In genomic region chr2:231604685-231605606, GRCh38 we compare ENCODE assay signal across 8 cellular contexts. TPM values are rescaled to one million over a fixed set of nuclear protein-coding genes. Genes with fewer than 3 reads are reported as not detected.
DNase-seq lines count a peak whose midpoint lies in the region; ATAC-seq and TF ChIP-seq lines count a peak whose summit lies in the region.

No MANE protein-coding gene starts in this region.

- H3K36me3 Mint-ChIP-seq in stimulated activated naive CD8-positive, alpha-beta T cell treated with anti-CD3 and anti-CD28 coated beads, Interleukin-15, Interleukin-2, amounts not matched to agents 100 ng/mL and 50 ng/mL, for 24 hours (ENCODE audit: low read depth): no peaks in the 10 kb centered on the region

- H3K9me3 Mint-ChIP-seq in stimulated activated naive CD8-positive, alpha-beta T cell treated with anti-CD3 and anti-CD28 coated beads, Interleukin-15, Interleukin-2, amounts not matched to agents 100 ng/mL and 50 ng/mL, for 24 hours: no peaks in the 10 kb centered on the region

- H3K79me2 ChIP-seq in DND-41 (ENCODE audit: insufficient read depth, low read length) (no peaks in the 10 kb centered on the region), GM23248 (ENCODE audit: insufficient read depth) (no peaks in the 10 kb centered on the region), neural cell (replicated peaks; ENCODE audit: insufficient read depth, low read length) (peaks cover 4% of the 10 kb centered on the region)

- H3K27me3 ChIP-seq in DND-41 (ENCODE audit: insufficient read depth, low read length, poor library complexity) (peaks cover 16% of the 10 kb centered on the region), GM23248 (replicated peaks; ENCODE audit: insufficient read depth) (no peaks in the 10 kb centered on the region), neural cell (ENCODE audit: insufficient read depth, low read depth, low read length) (no peaks in the 10 kb centered on the region)

- in situ Hi-C loops in GM23248 (cut with MboI): no loop called here

- H3K9ac ChIP-seq in DND-41 (ENCODE audit: low read depth, low read length) (no peak overlapping the region; the same call in 1 of the 2 replicates), GM23248 (peak overlapping the region; percentile 94), neural cell (ENCODE audit: low read length) (peak overlapping the region; percentile 93)

- no peaks in the 10 kb centered on the region for H4K20me1 ChIP-seq in DND-41 (ENCODE audit: insufficient read depth, low read length)
- no peaks in the 10 kb centered on the region for H4K20me1 ChIP-seq in GM23248 (ENCODE audit: insufficient read depth)
- H4K20me1 ChIP-seq in neural cell (ENCODE audit: insufficient read depth): no peaks in the 10 kb centered on the region

- DNase-seq in DND-41 (peak; percentile 70), GM23248 (peak; percentile 100), LNCaP clone FGC (ENCODE audit: low read depth) (peak; percentile 82), fibroblast of the conjunctiva (ENCODE audit: low read depth) (peak; percentile 99)
- DNase-seq in activated effector memory CD4-positive, alpha-beta T cell treated with anti-CD3 and anti-CD28 coated beads, Interleukin-2, amount 50 U/mL, for 16 hours: peak; percentile 98

- peaks cover 9% of the 10 kb centered on the region for H3K4me1 Mint-ChIP-seq in stimulated activated naive CD8-positive, alpha-beta T cell treated with anti-CD3 and anti-CD28 coated beads, Interleukin-15, Interleukin-2, amounts not matched to agents 100 ng/mL and 50 ng/mL, for 24 hours (ENCODE audit: low read depth)

- WGBS in GM23248 (ENCODE audit: low coverage in 1 of 2, low lambda C conversion rate in 2 of 2, missing lambda C conversion rate in 2 of 2), 2 experiments: 24 to 25% methylated on average over 33 to 34 of the region's 54 CpGs

- peaks cover 13% of the 10 kb centered on the region for H3K4me1 ChIP-seq in DND-41 (ENCODE audit: insufficient read depth, low read length)
- peaks cover 10% of the 10 kb centered on the region for H3K4me1 ChIP-seq in GM23248 (ENCODE audit: insufficient read depth)

- TF ChIP-seq POLR2A in Raji (IDR thresholded peaks at IDR 0.05; ENCODE audit: insufficient read depth, low read depth, low read length): peak; percentile 45; the same call in 1 of the 2 replicates

- H3F3A ChIP-seq in GM23248 (ENCODE audit: insufficient read depth) (no peaks in the 10 kb centered on the region), neural cell (ENCODE audit: insufficient read depth, low read length, poor library complexity, severe bottlenecking) (no peaks in the 10 kb centered on the region)

- no peaks in the 10 kb centered on the region for H3K36me3 ChIP-seq in DND-41 (ENCODE audit: insufficient read depth, low read length)
- no peaks in the 10 kb centered on the region for H3K36me3 ChIP-seq in GM23248 (ENCODE audit: low read depth)
- H3K36me3 ChIP-seq in neural cell (ENCODE audit: insufficient read depth, low read length): no peaks in the 10 kb centered on the region

- TF ChIP-seq CTCF in DND-41 (IDR thresholded peaks at IDR 0.05; ENCODE audit: borderline replicate concordance, extremely low read depth, low read length, poor library complexity, severe bottlenecking) (no peak), LNCaP clone FGC (IDR thresholded peaks at IDR 0.05; ENCODE audit: control insufficient read depth, extremely low read depth, insufficient read depth) (no peak), neural cell (IDR thresholded peaks at IDR 0.05; ENCODE audit: poor library complexity, severe bottlenecking) (no peak)

- TF ChIP-seq EP300 in neural cell (conservative IDR thresholded peaks at IDR 0.05; ENCODE audit: poor library complexity, severe bottlenecking): peak; percentile 87

- no peaks in the 10 kb centered on the region for H3K9me3 ChIP-seq in DND-41 (ENCODE audit: insufficient read depth, low read length, severe bottlenecking)
- H3K9me3 ChIP-seq in GM23248 (ENCODE audit: low read depth): no peaks in the 10 kb centered on the region
- no peaks in the 10 kb centered on the region for H3K9me3 ChIP-seq in neural cell (ENCODE audit: low read length)

- peak; percentile 52 for ATAC-seq in DND-41 (ENCODE audit: insufficient read depth, low read depth)

- H3K27ac ChIP-seq in DND-41 (ENCODE audit: low read length): no peak overlapping the region
- peak overlapping the region; percentile 76 for H3K27ac ChIP-seq in GM23248
- peak overlapping the region; percentile 97 for H3K27ac ChIP-seq in neural cell (ENCODE audit: low read length)

- H3K9me2 ChIP-seq in GM23248 (ENCODE audit: insufficient read depth) (no peaks in the 10 kb centered on the region), neural cell (ENCODE audit: insufficient read depth, low read length) (no peaks in the 10 kb centered on the region)

- no peaks in the 10 kb centered on the region for H3K27me3 Mint-ChIP-seq in stimulated activated naive CD8-positive, alpha-beta T cell treated with anti-CD3 and anti-CD28 coated beads, Interleukin-15, Interleukin-2, amounts not matched to agents 100 ng/mL and 50 ng/mL, for 24 hours

- H3K27ac Mint-ChIP-seq in stimulated activated naive CD8-positive, alpha-beta T cell treated with anti-CD3 and anti-CD28 coated beads, Interleukin-15, Interleukin-2, amounts not matched to agents 100 ng/mL and 50 ng/mL, for 24 hours: peak overlapping the region; percentile 57

- H2AFZ ChIP-seq in DND-41 (ENCODE audit: low read depth, low read length) (no peak overlapping the region), GM23248 (peak overlapping the region; percentile 54), neural cell (ENCODE audit: low read depth, low read length) (peak overlapping the region; percentile 56)

- TF ChIP-seq RAD21 in neural cell (conservative IDR thresholded peaks at IDR 0.05): no peak

- H3K4me2 ChIP-seq in DND-41 (ENCODE audit: insufficient read depth, low read length) (peak overlapping the region; percentile 57), GM23248 (ENCODE audit: unreplicated experiment) (peak overlapping the region; percentile 92), neural cell (ENCODE audit: low read length) (peak overlapping the region; percentile 91)

- peak overlapping the region; percentile 62 for H3K4me3 Mint-ChIP-seq in stimulated activated naive CD8-positive, alpha-beta T cell treated with anti-CD3 and anti-CD28 coated beads, Interleukin-15, Interleukin-2, amounts not matched to agents 100 ng/mL and 50 ng/mL, for 24 hours

- H3K4me3 ChIP-seq in DND-41 (ENCODE audit: low read depth in 1 of 2, low read length in 2 of 2) (peak overlapping the region in 1 of 2 experiments; percentile 22; a peak in 1 of 4 replicates), GM23248 (peak overlapping the region; percentile 66), LNCaP clone FGC (ENCODE audit: low read depth, low read length) (peak overlapping the region; percentile 48), neural cell (ENCODE audit: low read length) (peak overlapping the region; percentile 68)

TF ChIP-seq in neural cell, 6 proteins besides CTCF, POLR2A, EP300 and RAD21:
- TF ChIP-seq SMC3 (conservative IDR thresholded peaks at IDR 0.05; ENCODE audit: poor library complexity) (no peak), POLR2AphosphoS5 (IDR thresholded peaks at IDR 0.05) (peak; percentile 90), EZH2 (IDR thresholded peaks at IDR 0.05; ENCODE audit: borderline replicate concordance, insufficient read depth, low read length, poor library complexity, severe bottlenecking) (no peak), REST (IDR thresholded peaks at IDR 0.05; ENCODE audit: borderline replicate concordance) (peak; percentile 40), MXI1 (conservative IDR thresholded peaks at IDR 0.05; ENCODE audit: poor library complexity, severe bottlenecking) (peak; percentile 83), TAF1 (IDR thresholded peaks at IDR 0.05; ENCODE audit: low read depth) (no peak)

RNA-seq across cellular contexts. Expression of gene TEX44, which starts 12.3 kb away (rescaled TPM):
- total RNA-seq in GM23248 (2014; rRNA removed; shearing (Covaris generic)): not detected in 2 replicates
- not detected in 2 replicates for polyA plus RNA-seq in GM23248 (2016; fragmentation: Nextera tagmentation; extraction: Ambion mirVana)
- polyA plus RNA-seq in neural cell: not detected in 2 replicates
- polyA minus RNA-seq in neural cell: not detected in 2 replicates
